In genomic region chr16:87790278-87791023, GRCh38 we compare ENCODE assay signal across 11 cellular contexts. TPM values are rescaled to one million over a fixed set of nuclear protein-coding genes. Genes with fewer than 3 reads are reported as not detected.
DNase-seq lines count a peak whose midpoint lies in the region; ATAC-seq, FAIRE-seq and TF ChIP-seq lines count a peak whose summit lies in the region.
"Had no signal": no experiment of that assay in that cellular context is flagged by ENCODE, and none has a peak within 500 bp of the region (broad histone marks: within the 10 kb centered on the region; RNA-seq: fewer than 3 reads in every experiment).

No MANE protein-coding gene starts in this region.

- CTCF ChIA-PET in PC-9 (lab: Charles Lee) = interaction anchor here (0.9 to 1.8 kb wide), 2 partner anchors 12 to 60 kb away, joined by 3 to 4 read pairs; no protein-coding TSS in a partner anchor
- CTCF ChIA-PET in activated CD8-positive, alpha-beta memory T cell treated with anti-CD3 and anti-CD28 coated beads, Interleukin-2, amount 10 ng/mL, durations not matched to agents 7 days and 5 days (lab: Charles Lee) = interaction anchor here (1.6 to 2.7 kb wide), 2 partner anchors 9 to 11 kb away, joined by 9 to 14 read pairs; no protein-coding TSS in a partner anchor
- CTCF ChIA-PET in CD8-positive, alpha-beta memory T cell (lab: Charles Lee) = interaction anchor here (1.8 to 6.1 kb wide), 3 partner anchors 11 to 81 kb away, joined by 4 to 27 read pairs (median 5); no protein-coding TSS in a partner anchor

- H3K27ac ChIP-seq in PC-9 (peak overlapping the region; percentile 77), foreskin keratinocyte (peak overlapping the region; percentile 93), small intestine (ENCODE audit: low read depth in 1 of 2, low read length in 1 of 2) (no peak overlapping the region)
- H3K27ac ChIP-seq in CD8-positive, alpha-beta memory T cell (ENCODE audit: low read depth, low read length) = no peak overlapping the region

- intact Hi-C loops in PC-9 (cut with micrococcal nuclease; ENCODE audit: unreplicated experiment) = loop anchor here (5.0 kb wide), 1 partner anchor 62 kb away; no protein-coding TSS in a partner anchor

- H3K4me1 Mint-ChIP-seq in activated CD8-positive, alpha-beta memory T cell treated with anti-CD3 and anti-CD28 coated beads, Interleukin-2, amount 10 ng/mL, durations not matched to agents 7 days and 5 days = no peaks in the 10 kb centered on the region
- peaks cover 12% of the 10 kb centered on the region for H3K4me1 Mint-ChIP-seq in chondrocyte (ENCODE audit: low read depth)
- no peaks in the 10 kb centered on the region for H3K4me1 Mint-ChIP-seq in CD8-positive, alpha-beta memory T cell

- H3K27me3 Mint-ChIP-seq in activated CD8-positive, alpha-beta memory T cell treated with anti-CD3 and anti-CD28 coated beads, Interleukin-2, amount 10 ng/mL, durations not matched to agents 7 days and 5 days = no peaks in the 10 kb centered on the region
- no peaks in the 10 kb centered on the region for H3K27me3 Mint-ChIP-seq in chondrocyte (ENCODE audit: low read depth)
- H3K27me3 Mint-ChIP-seq in CD8-positive, alpha-beta memory T cell = peaks cover 0 to 3% of the 10 kb centered on the region in 2 donors

- H3K4me2 ChIP-seq in PC-9 = peak overlapping the region; percentile 44

- H3K4me1 ChIP-seq in PC-9 (replicated peaks; ENCODE audit: insufficient read depth) (peaks cover 38% of the 10 kb centered on the region), foreskin keratinocyte (peaks cover 23% of the 10 kb centered on the region), small intestine (ENCODE audit: control insufficient read depth in 2 of 2, insufficient read depth in 1 of 2, low read depth in 1 of 2, low read length in 1 of 2) (peaks cover 0 to 1% of the 10 kb centered on the region in 2 donors)
- no peaks in the 10 kb centered on the region for H3K4me1 ChIP-seq in CD8-positive, alpha-beta memory T cell (ENCODE audit: insufficient read depth, low read length)
- H3K4me1 ChIP-seq: HAP-1 had no signal

- DNase-seq in H4 (ENCODE audit: low spot score) (peak; percentile 98), PC-9 (peak; percentile 39 to 76), foreskin keratinocyte (peak; percentile 79 to 87), small intestine (peak; percentile 43), omental fat pad (ENCODE audit: low spot score) (no peak), chondrocyte (ENCODE audit: low spot score) (no peak)
- no peak for DNase-seq in activated CD8-positive, alpha-beta memory T cell treated with anti-CD3 and anti-CD28 coated beads, Interleukin-2, amount 10 ng/mL, durations not matched to agents 7 days and 5 days
- DNase-seq in CD8-positive, alpha-beta memory T cell = no peak
- DNase-seq: T-helper 1 cell had no signal

- H3K36me3 Mint-ChIP-seq in activated CD8-positive, alpha-beta memory T cell treated with anti-CD3 and anti-CD28 coated beads, Interleukin-2, amount 10 ng/mL, durations not matched to agents 7 days and 5 days = no peaks in the 10 kb centered on the region
- no peaks in the 10 kb centered on the region for H3K36me3 Mint-ChIP-seq in chondrocyte (ENCODE audit: low read depth)
- H3K36me3 Mint-ChIP-seq in CD8-positive, alpha-beta memory T cell = no peaks in the 10 kb centered on the region

- H3K27ac Mint-ChIP-seq in activated CD8-positive, alpha-beta memory T cell treated with anti-CD3 and anti-CD28 coated beads, Interleukin-2, amount 10 ng/mL, durations not matched to agents 7 days and 5 days = no peak overlapping the region
- no peak overlapping the region for H3K27ac Mint-ChIP-seq in chondrocyte (ENCODE audit: unreplicated experiment)
- no peak overlapping the region for H3K27ac Mint-ChIP-seq in CD8-positive, alpha-beta memory T cell

- H3K9me3 Mint-ChIP-seq in activated CD8-positive, alpha-beta memory T cell treated with anti-CD3 and anti-CD28 coated beads, Interleukin-2, amount 10 ng/mL, durations not matched to agents 7 days and 5 days (ENCODE audit: low read depth) = no peaks in the 10 kb centered on the region
- H3K9me3 Mint-ChIP-seq in chondrocyte (ENCODE audit: low read depth) = peaks cover 4% of the 10 kb centered on the region
- H3K9me3 Mint-ChIP-seq in CD8-positive, alpha-beta memory T cell = no peaks in the 10 kb centered on the region

- H3K9me2 ChIP-seq in PC-9 (ENCODE audit: insufficient read depth) = no peaks in the 10 kb centered on the region

- BruUV-seq in PC-9 (replicated peaks; lab: Mats Ljungman, UMichigan) = no TSS peak

- TF ChIP-seq CTCF in PC-9 (conservative IDR thresholded peaks at IDR 0.05) = no peak
- no peak for TF ChIP-seq CTCF in foreskin keratinocyte (conservative IDR thresholded peaks at IDR 0.05)
- TF ChIP-seq CTCF in omental fat pad (IDR thresholded peaks at IDR 0.05) = no peak
- TF ChIP-seq CTCF in chondrocyte (IDR thresholded peaks at IDR 0.05) = no peak

- H3K9me3 ChIP-seq in PC-9 (ENCODE audit: insufficient read depth, low read depth) = no peaks in the 10 kb centered on the region
- no peaks in the 10 kb centered on the region for H3K9me3 ChIP-seq in small intestine (ENCODE audit: control insufficient read depth, low read depth)
- no peaks in the 10 kb centered on the region for H3K9me3 ChIP-seq in CD8-positive, alpha-beta memory T cell (ENCODE audit: low read length)
- H3K9me3 ChIP-seq: HAP-1 had no signal

- H4K20me1 ChIP-seq in PC-9 (ENCODE audit: insufficient read depth) = no peaks in the 10 kb centered on the region

- H2AFZ ChIP-seq in PC-9 = peak overlapping the region; percentile 34; the same call in 1 of the 2 replicates

- WGBS in small intestine, 3 donors = 56 to 75% (median 63%) methylated on average over 16 of the region's 16 CpGs

- H3K4me3 ChIP-seq in PC-9 = no peak overlapping the region
- H3K4me3 ChIP-seq in small intestine (ENCODE audit: low read depth in 1 of 2, low read length in 2 of 2) = no peak overlapping the region
- no peak overlapping the region for H3K4me3 ChIP-seq in CD8-positive, alpha-beta memory T cell (ENCODE audit: low read length)
- H3K4me3 ChIP-seq: HAP-1 had no signal

- H3K79me2 ChIP-seq in PC-9 (ENCODE audit: low read depth) = no peaks in the 10 kb centered on the region

- ATAC-seq in foreskin keratinocyte = peak; percentile 59
- no peak for ATAC-seq in activated CD8-positive, alpha-beta memory T cell treated with anti-CD3 and anti-CD28 coated beads, Interleukin-2, amount 10 ng/mL, durations not matched to agents 7 days and 5 days
- no peak for ATAC-seq in omental fat pad (ENCODE audit: low FRiP score)

- no peak overlapping the region for H3K4me3 Mint-ChIP-seq in activated CD8-positive, alpha-beta memory T cell treated with anti-CD3 and anti-CD28 coated beads, Interleukin-2, amount 10 ng/mL, durations not matched to agents 7 days and 5 days
- no peak overlapping the region for H3K4me3 Mint-ChIP-seq in chondrocyte (ENCODE audit: unreplicated experiment)
- H3K4me3 Mint-ChIP-seq in CD8-positive, alpha-beta memory T cell = no peak overlapping the region

- peaks cover 44% of the 10 kb centered on the region; the same call in 1 of the 2 replicates for H3F3A ChIP-seq in PC-9 (ENCODE audit: insufficient read depth, low read depth)

- POLR2A ChIA-PET in PC-9 (lab: Charles Lee; ENCODE audit: unreplicated experiment) = interaction anchor here (0.6 to 1.0 kb wide), 4 partner anchors 17 to 161 kb away, joined by 3 to 6 read pairs (median 4); partner anchors contain the start of gene BANP
- POLR2A ChIA-PET in CD8-positive, alpha-beta memory T cell (lab: Charles Lee) = no interaction called here

- H3K36me3 ChIP-seq in PC-9 (ENCODE audit: low read depth) (no peaks in the 10 kb centered on the region), small intestine (ENCODE audit: control insufficient read depth in 2 of 2, insufficient read depth in 2 of 2, low read length in 2 of 2) (no peaks in the 10 kb centered on the region)
- H3K36me3 ChIP-seq in CD8-positive, alpha-beta memory T cell (ENCODE audit: insufficient read depth, low read length) = no peaks in the 10 kb centered on the region
- H3K36me3 ChIP-seq: HAP-1 had no signal

- no peak for FAIRE-seq in small intestine (lab: Jason Lieb, UNC)
- FAIRE-seq: endothelial cell of umbilical vein had no signal

- no peaks in the 10 kb centered on the region for H3K27me3 ChIP-seq in PC-9 (ENCODE audit: insufficient read depth, low read depth)
- no peaks in the 10 kb centered on the region for H3K27me3 ChIP-seq in foreskin keratinocyte
- H3K27me3 ChIP-seq in small intestine (ENCODE audit: control insufficient read depth in 2 of 2, insufficient read depth in 2 of 2, low read length in 2 of 2) = peaks cover 0 to 4% of the 10 kb centered on the region in 2 donors
- H3K27me3 ChIP-seq in CD8-positive, alpha-beta memory T cell (ENCODE audit: insufficient read depth, low read length, poor library complexity, severe bottlenecking) = no peaks in the 10 kb centered on the region

RNA-seq across cellular contexts. Expression of gene KLHDC4, which starts 24.7 kb away (rescaled TPM):
- total RNA-seq in H4 (2014; rRNA removed; shearing (Covaris generic)) = 14.7 and 18.4 TPM in 2 replicates
- total RNA-seq in PC-9 (2021) = 66.5 and 74.2 TPM in 2 replicates
- 17.2 and 21.9 TPM in 2 replicates for total RNA-seq in foreskin keratinocyte
- 16.8 and 18.4 TPM in 2 replicates for polyA plus RNA-seq in foreskin keratinocyte
- polyA plus RNA-seq in small intestine = 10 to 100 TPM; 25.9 to 35.1 (median 28.1) TPM
- 100 to 1,000 TPM in 1 of 2 experiments, 10 to 100 TPM in 1; 86.0 to 114 TPM for total RNA-seq in activated CD8-positive, alpha-beta memory T cell treated with anti-CD3 and anti-CD28 coated beads, Interleukin-2, amount 10 ng/mL, durations not matched to agents 7 days and 5 days
- 10 to 100 TPM; 21.7 to 53.8 (median 25.5) TPM for total RNA-seq in omental fat pad
- 19.8 to 21.2 TPM (median 20.5 TPM) in 3 replicates for total RNA-seq in chondrocyte
- total RNA-seq in CD8-positive, alpha-beta memory T cell = 10 to 100 TPM; 71.5 to 77.3 TPM
- 35.5 TPM for polyA plus RNA-seq in CD8-positive, alpha-beta memory T cell

Comparison
In these comparisons a context has a peak if more than half of its experiments do, and no peak if none do; other contexts are left out.
1. DNase-seq: peak in H4 (single experiment), PC-9 (2 of 2), foreskin keratinocyte (2 of 2) and small intestine (single experiment); none in activated CD8-positive, alpha-beta memory T cell treated with anti-CD3 and anti-CD28 coated beads, Interleukin-2, amount 10 ng/mL, durations not matched to agents 7 days and 5 days (single experiment), omental fat pad (single experiment), chondrocyte (single experiment) and CD8-positive, alpha-beta memory T cell (0 of 5).
2. H3K27ac ChIP-seq: peak in PC-9 (single experiment) and foreskin keratinocyte (single experiment); none in small intestine (0 of 2) and CD8-positive, alpha-beta memory T cell (single experiment).